In genomic region chr3:27415202-27415601, GRCh38 we compare ENCODE assay signal across 24 cellular contexts. TPM values are rescaled to one million over a fixed set of nuclear protein-coding genes. Genes with fewer than 3 reads are reported as not detected.
"Had no signal": no experiment of that assay in that cellular context is flagged by ENCODE, and none has a peak within 500 bp of the region (broad histone marks: within the 10 kb centered on the region; RNA-seq: fewer than 3 reads in every experiment).

No MANE protein-coding gene starts in this region.

- H3K4me1 ChIP-seq: colonic mucosa, esophagus squamous epithelium, gastrocnemius medialis, left lung, lower lobe of right lung had no signal

- H3K27me3 Mint-ChIP-seq: dendritic cell treated with granulocyte-macrophage colony-stimulating factor and Interleukin-4, amounts not matched to agents 40 ng/mL and 50 ng/mL, for 4 days; effector memory CD8-positive, alpha-beta T cell; naive thymus-derived CD4-positive, alpha-beta T cell had no signal

- H3K9me3 Mint-ChIP-seq: dendritic cell treated with granulocyte-macrophage colony-stimulating factor and Interleukin-4, amounts not matched to agents 40 ng/mL and 50 ng/mL, for 4 days; effector memory CD8-positive, alpha-beta T cell; endodermal cell; naive thymus-derived CD4-positive, alpha-beta T cell had no signal

- DNase-seq: colonic mucosa; cortex of kidney; effector CD8-positive, alpha-beta T cell; effector memory CD8-positive, alpha-beta T cell; endodermal cell; erythroblast; esophagus squamous epithelium; foreskin fibroblast; foreskin melanocyte; gastrocnemius medialis; glutamatergic neuron; head of caudate nucleus; heart right ventricle; hippocampal formation; left cardiac atrium; left lung; left ventricle myocardium superior; lower lobe of right lung; mesenchymal stem cell; naive thymus-derived CD4-positive, alpha-beta T cell had no signal

- ATAC-seq: effector memory CD8-positive, alpha-beta T cell; esophagus mucosa; gastrocnemius medialis; heart right ventricle; left cardiac atrium; left lung; left ventricle myocardium superior; lower lobe of right lung; naive thymus-derived CD4-positive, alpha-beta T cell had no signal

- H3K27ac ChIP-seq: colonic mucosa, epithelial cell of prostate, esophagus squamous epithelium, gastrocnemius medialis, heart right ventricle, left lung, lower lobe of right lung had no signal

- H3K27me3 ChIP-seq: colonic mucosa, esophagus squamous epithelium, gastrocnemius medialis, heart right ventricle, left lung had no signal

- H3K4me3 Mint-ChIP-seq: dendritic cell treated with granulocyte-macrophage colony-stimulating factor and Interleukin-4, amounts not matched to agents 40 ng/mL and 50 ng/mL, for 4 days; effector memory CD8-positive, alpha-beta T cell; endodermal cell; mesothelial cell of epicardium; naive thymus-derived CD4-positive, alpha-beta T cell had no signal

- H3K4me1 Mint-ChIP-seq: endodermal cell, mesothelial cell of epicardium had no signal

- H3K4me3 ChIP-seq: colonic mucosa, esophagus squamous epithelium, gastrocnemius medialis, heart right ventricle, left lung, lower lobe of right lung had no signal

- H3K27ac Mint-ChIP-seq: dendritic cell treated with granulocyte-macrophage colony-stimulating factor and Interleukin-4, amounts not matched to agents 40 ng/mL and 50 ng/mL, for 4 days; effector memory CD8-positive, alpha-beta T cell; endodermal cell; mesothelial cell of epicardium had no signal

- H3K9me3 ChIP-seq: colonic mucosa, esophagus squamous epithelium, gastrocnemius medialis, heart right ventricle, left lung, lower lobe of right lung had no signal

RNA-seq across cellular contexts. Expression of gene NEK10, which starts 46.0 kb away (rescaled TPM):
- polyA plus RNA-seq: naive thymus-derived CD4-positive, alpha-beta T cell had no signal
